9 cellular contexts compared by ENCODE assay signal in the genomic region with DNA sequence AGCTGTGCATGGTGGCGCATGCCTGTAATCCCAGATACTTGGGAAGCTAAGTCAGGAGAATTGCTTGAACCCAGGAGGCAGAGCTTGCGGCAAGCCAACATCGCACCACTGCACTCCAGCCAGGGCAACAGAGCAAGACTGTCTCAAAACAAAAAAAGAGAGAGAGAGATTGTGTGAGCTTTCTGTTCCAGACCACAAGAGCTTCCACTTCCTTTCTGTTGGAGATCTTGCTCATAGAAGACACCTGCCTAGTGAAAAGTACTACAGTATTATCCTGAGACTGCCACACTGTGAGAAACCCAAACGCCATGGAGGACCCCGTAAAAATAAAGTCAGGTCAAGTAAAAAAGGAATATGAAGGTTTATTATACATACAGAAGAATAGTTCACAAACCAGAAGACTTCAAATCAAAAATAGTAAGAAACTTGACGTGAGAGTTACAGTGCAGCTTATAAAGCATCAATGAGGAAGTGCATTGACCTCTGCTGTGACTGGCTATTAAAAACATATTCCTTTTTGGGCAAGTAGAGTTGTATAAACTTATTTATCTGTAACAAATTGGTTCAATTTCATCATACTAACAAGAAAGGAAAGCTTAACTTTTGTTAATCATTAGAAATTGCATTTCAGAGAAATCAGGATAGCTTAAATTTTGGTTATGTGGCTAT. TPM values are rescaled to one million over a fixed set of nuclear protein-coding genes. Genes with fewer than 3 reads are reported as not detected.
DNase-seq lines count a peak whose midpoint lies in the region; ATAC-seq and TF ChIP-seq lines count a peak whose summit lies in the region.
"Had no signal": no experiment of that assay in that cellular context is flagged by ENCODE, and none has a peak within 500 bp of the region (broad histone marks: within the 10 kb centered on the region; RNA-seq: fewer than 3 reads in every experiment).

No MANE protein-coding gene starts in this region.

- H3K36me3 ChIP-seq in DOHH2 (ENCODE audit: control insufficient read depth, low read length), result peaks cover 25% of the 10 kb centered on the region
- no peaks in the 10 kb centered on the region for H3K36me3 ChIP-seq in thyroid gland
- H3K36me3 ChIP-seq in smooth muscle cell (ENCODE audit: low read depth), result no peaks in the 10 kb centered on the region

- TF ChIP-seq CTCF in DOHH2 (IDR thresholded peaks at IDR 0.05; ENCODE audit: low read depth, low read length, poor library complexity, severe bottlenecking) (no peak), thyroid gland (IDR thresholded peaks at IDR 0.05) (no peak), smooth muscle cell (IDR thresholded peaks at IDR 0.05; ENCODE audit: borderline replicate concordance, insufficient read depth, poor library complexity, severe bottlenecking) (no peak), WTC11 (IDR thresholded peaks at IDR 0.05) (no peak), foreskin keratinocyte (conservative IDR thresholded peaks at IDR 0.05) (no peak)

- no peak overlapping the region for H2AFZ ChIP-seq in smooth muscle cell (ENCODE audit: low read depth)

- POLR2A ChIA-PET in activated CD8-positive, alpha-beta T cell treated with anti-CD3 and anti-CD28 coated beads, Interleukin-2, amount 10 ng/mL, durations not matched to agents 7 days and 5 days (lab: Charles Lee), result interaction anchor here (1.0 to 1.5 kb wide), 3 partner anchors 14 to 222 kb away, joined by 3 to 7 read pairs (median 4); no protein-coding TSS in a partner anchor
- POLR2A ChIA-PET in WTC11 (lab: Charles Lee), result no interaction called here

- peaks cover 13% of the 10 kb centered on the region for H3K36me3 Mint-ChIP-seq in activated CD8-positive, alpha-beta T cell treated with anti-CD3 and anti-CD28 coated beads, Interleukin-2, amount 10 ng/mL, durations not matched to agents 7 days and 5 days (ENCODE audit: low read depth)
- H3K36me3 Mint-ChIP-seq in WTC11, result no peaks in the 10 kb centered on the region

- peaks cover 18% of the 10 kb centered on the region; the same call in 1 of the 2 replicates for H3F3A ChIP-seq in DOHH2 (ENCODE audit: control insufficient read depth, insufficient read depth)
- H3F3A ChIP-seq in smooth muscle cell (ENCODE audit: low read depth), result no peaks in the 10 kb centered on the region

- intact Hi-C loops in thyroid gland (cut with DNase I), result no loop called here

- peaks cover 66% of the 10 kb centered on the region for H3K4me1 Mint-ChIP-seq in activated CD8-positive, alpha-beta T cell treated with anti-CD3 and anti-CD28 coated beads, Interleukin-2, amount 10 ng/mL, durations not matched to agents 7 days and 5 days (ENCODE audit: low read depth)
- H3K4me1 Mint-ChIP-seq in WTC11, result peaks cover 15% of the 10 kb centered on the region

- peaks cover 27% of the 10 kb centered on the region for H3K79me2 ChIP-seq in DOHH2 (ENCODE audit: control insufficient read depth, low read length)
- no peaks in the 10 kb centered on the region for H3K79me2 ChIP-seq in smooth muscle cell (ENCODE audit: low read depth)

- peak overlapping the region; percentile 97 for H3K27ac Mint-ChIP-seq in activated CD8-positive, alpha-beta T cell treated with anti-CD3 and anti-CD28 coated beads, Interleukin-2, amount 10 ng/mL, durations not matched to agents 7 days and 5 days
- no peak overlapping the region for H3K27ac Mint-ChIP-seq in WTC11

- H3K4me3 Mint-ChIP-seq in activated CD8-positive, alpha-beta T cell treated with anti-CD3 and anti-CD28 coated beads, Interleukin-2, amount 10 ng/mL, durations not matched to agents 7 days and 5 days, result peak overlapping the region; percentile 74
- no peak overlapping the region for H3K4me3 Mint-ChIP-seq in WTC11

- H3K9me3 ChIP-seq in DOHH2 (ENCODE audit: control insufficient read depth, insufficient read depth, low read length) (peaks cover 14% of the 10 kb centered on the region; the same call in 1 of the 2 replicates), thyroid gland (no peaks in the 10 kb centered on the region), smooth muscle cell (replicated peaks; ENCODE audit: low read depth) (no peaks in the 10 kb centered on the region)

- WGBS in thyroid gland, 2 donors, result 85 to 91% methylated on average over 6 of the region's 6 CpGs
- 94% methylated on average over 6 of the region's 6 CpGs for WGBS in smooth muscle cell (ENCODE audit: low lambda C conversion rate)

- no peak overlapping the region for H3K9ac ChIP-seq in smooth muscle cell (ENCODE audit: low read depth)

- H3K4me3 ChIP-seq in DOHH2 (ENCODE audit: low read length) (peak overlapping the region; percentile 67), thyroid gland (replicated peaks in 1 of 3) (no peak overlapping the region), smooth muscle cell (no peak overlapping the region)

- H3K4me1 ChIP-seq in DOHH2 (ENCODE audit: control insufficient read depth, low read length), result peaks cover 77% of the 10 kb centered on the region
- peaks cover 0 to 4% of the 10 kb centered on the region in 2 donors for H3K4me1 ChIP-seq in thyroid gland
- no peaks in the 10 kb centered on the region for H3K4me1 ChIP-seq in smooth muscle cell (ENCODE audit: low read depth)
- peaks cover 7% of the 10 kb centered on the region for H3K4me1 ChIP-seq in foreskin keratinocyte

- H4K20me1 ChIP-seq in DOHH2 (ENCODE audit: control insufficient read depth, insufficient read depth, low read depth, low read length) (no peaks in the 10 kb centered on the region), smooth muscle cell (ENCODE audit: low read depth) (no peaks in the 10 kb centered on the region)

- CTCF ChIA-PET in activated CD8-positive, alpha-beta T cell treated with anti-CD3 and anti-CD28 coated beads, Interleukin-2, amount 10 ng/mL, durations not matched to agents 7 days and 5 days (lab: Charles Lee), result interaction anchor here (1.0 kb wide), 2 partner anchors 93 to 306 kb away, joined by 3 read pairs; no protein-coding TSS in a partner anchor
- CTCF ChIA-PET in WTC11 (lab: Charles Lee), result no interaction called here

- ATAC-seq in GM19455 (IDR thresholded peaks at IDR 0.05; ENCODE audit: unreplicated experiment) (peak; percentile 72), HG03354 (IDR thresholded peaks at IDR 0.05; ENCODE audit: poor library complexity, severe bottlenecking, unreplicated experiment) (peak; percentile 71), WTC11 (no peak), foreskin keratinocyte (no peak)
- ATAC-seq in activated CD8-positive, alpha-beta T cell treated with anti-CD3 and anti-CD28 coated beads, Interleukin-2, amount 10 ng/mL, durations not matched to agents 7 days and 5 days, result peak; percentile 32

- no peaks in the 10 kb centered on the region for H3K27me3 Mint-ChIP-seq in activated CD8-positive, alpha-beta T cell treated with anti-CD3 and anti-CD28 coated beads, Interleukin-2, amount 10 ng/mL, durations not matched to agents 7 days and 5 days (ENCODE audit: low read depth)
- H3K27me3 Mint-ChIP-seq in WTC11 (ENCODE audit: low read depth), result peaks cover 3% of the 10 kb centered on the region; the same call in 1 of the 2 replicates

- TF ChIP-seq POLR2A in thyroid gland (IDR thresholded peaks at IDR 0.05), result no peak

- peak; percentile 59 for DNase-seq in activated CD8-positive, alpha-beta T cell treated with anti-CD3 and anti-CD28 coated beads, Interleukin-2, amount 10 ng/mL, durations not matched to agents 7 days and 5 days
- DNase-seq in thyroid gland, result no peak
- DNase-seq in smooth muscle cell (lab: John Stamatoyannopoulos, UW; ENCODE audit: unreplicated experiment), result no peak
- no peak for DNase-seq in WTC11 (ENCODE audit: low spot score)
- DNase-seq in foreskin keratinocyte, result no peak
- DNase-seq: activated CD4-positive, CD25-positive, alpha-beta regulatory T cell treated with anti-CD3 and anti-CD28 coated beads, Interleukin-2, amount 50 U/mL, for 72 hours had no signal

- peaks cover 18% of the 10 kb centered on the region for H3K9me3 Mint-ChIP-seq in activated CD8-positive, alpha-beta T cell treated with anti-CD3 and anti-CD28 coated beads, Interleukin-2, amount 10 ng/mL, durations not matched to agents 7 days and 5 days (ENCODE audit: insufficient read depth)
- H3K9me3 Mint-ChIP-seq in WTC11, result peaks cover 34% of the 10 kb centered on the region

- H3K9me2 ChIP-seq in DOHH2 (replicated peaks; ENCODE audit: control insufficient read depth, low read length), result no peaks in the 10 kb centered on the region

- H3K4me2 ChIP-seq in DOHH2 (ENCODE audit: low read length) (peak overlapping the region; percentile 79), smooth muscle cell (no peak overlapping the region)

- H3K27me3 ChIP-seq in DOHH2 (ENCODE audit: control insufficient read depth, low read length), result no peaks in the 10 kb centered on the region
- H3K27me3 ChIP-seq in thyroid gland, result no peaks in the 10 kb centered on the region
- no peaks in the 10 kb centered on the region for H3K27me3 ChIP-seq in smooth muscle cell (ENCODE audit: low read depth)
- H3K27me3 ChIP-seq in foreskin keratinocyte, result no peaks in the 10 kb centered on the region

- H3K27ac ChIP-seq in DOHH2 (ENCODE audit: low read depth, low read length) (peak overlapping the region; percentile 93), thyroid gland (no peak overlapping the region), smooth muscle cell (ENCODE audit: low read depth) (no peak overlapping the region), foreskin keratinocyte (no peak overlapping the region)

TF ChIP-seq in WTC11, 78 proteins besides CTCF, POLR2A, EP300 and RAD21 (continues in another document):
- TF ChIP-seq ZNF121 (CRISPR knock-in tag; IDR thresholded peaks at IDR 0.05), result no peak
- no peak for TF ChIP-seq TEAD4 (CRISPR knock-in tag; IDR thresholded peaks at IDR 0.05)

RNA-seq across cellular contexts. Expression of a gene that starts 4.3 kb away (rescaled TPM):
- 100 to 1,000 TPM; 139 to 149 TPM for total RNA-seq in activated CD8-positive, alpha-beta T cell treated with anti-CD3 and anti-CD28 coated beads, Interleukin-2, amount 10 ng/mL, durations not matched to agents 7 days and 5 days
- 10 to 100 TPM; 54.8 to 78.0 (median 58.5) TPM for total RNA-seq in thyroid gland
- total RNA-seq in smooth muscle cell, result 19.5 and 20.9 TPM in 2 replicates
- polyA plus RNA-seq in smooth muscle cell, result 6.6 and 7.9 TPM in 2 replicates
- total RNA-seq in WTC11 (2021), result 36.3 to 40.4 TPM (median 39.7 TPM) in 3 replicates
- total RNA-seq in foreskin keratinocyte, result 65.1 and 66.2 TPM in 2 replicates
- 20.3 and 22.3 TPM in 2 replicates for polyA plus RNA-seq in foreskin keratinocyte

Comparison
In these comparisons a context has a peak if more than half of its experiments do, and no peak if none do; other contexts are left out.
1. ATAC-seq: peak in GM19455 (single experiment), HG03354 (single experiment) and activated CD8-positive, alpha-beta T cell treated with anti-CD3 and anti-CD28 coated beads, Interleukin-2, amount 10 ng/mL, durations not matched to agents 7 days and 5 days (single experiment); none in WTC11 (single experiment) and foreskin keratinocyte (single experiment).